Comparison of ENCODE assay signal across 1 cellular context in the genomic region with DNA sequence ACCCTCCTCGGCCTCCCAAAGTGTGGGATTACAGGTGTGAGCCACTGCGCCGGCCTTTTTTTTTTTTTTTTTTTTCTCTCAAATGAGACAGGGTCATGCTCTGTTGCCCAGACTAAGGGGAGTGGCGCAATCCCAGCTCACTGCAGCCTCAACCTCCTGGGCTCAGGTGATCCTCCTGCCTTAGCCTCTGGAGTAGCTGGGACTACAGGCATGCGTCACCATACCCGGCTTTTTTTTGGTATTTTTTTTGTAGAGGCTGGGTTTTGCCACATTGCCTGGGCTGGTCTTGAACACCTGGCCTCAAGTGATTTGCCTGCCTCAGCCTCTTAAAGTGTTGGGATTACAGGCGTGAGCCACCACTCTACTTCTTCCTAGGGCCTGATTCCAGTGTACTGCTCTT.
TF ChIP-seq lines count a peak whose summit lies in the region.

No MANE protein-coding gene starts in this region.

TF ChIP-seq in HepG2, 621 proteins besides CTCF, POLR2A, EP300 and RAD21 (continued from another document):
- TF ChIP-seq, protein P1, sequence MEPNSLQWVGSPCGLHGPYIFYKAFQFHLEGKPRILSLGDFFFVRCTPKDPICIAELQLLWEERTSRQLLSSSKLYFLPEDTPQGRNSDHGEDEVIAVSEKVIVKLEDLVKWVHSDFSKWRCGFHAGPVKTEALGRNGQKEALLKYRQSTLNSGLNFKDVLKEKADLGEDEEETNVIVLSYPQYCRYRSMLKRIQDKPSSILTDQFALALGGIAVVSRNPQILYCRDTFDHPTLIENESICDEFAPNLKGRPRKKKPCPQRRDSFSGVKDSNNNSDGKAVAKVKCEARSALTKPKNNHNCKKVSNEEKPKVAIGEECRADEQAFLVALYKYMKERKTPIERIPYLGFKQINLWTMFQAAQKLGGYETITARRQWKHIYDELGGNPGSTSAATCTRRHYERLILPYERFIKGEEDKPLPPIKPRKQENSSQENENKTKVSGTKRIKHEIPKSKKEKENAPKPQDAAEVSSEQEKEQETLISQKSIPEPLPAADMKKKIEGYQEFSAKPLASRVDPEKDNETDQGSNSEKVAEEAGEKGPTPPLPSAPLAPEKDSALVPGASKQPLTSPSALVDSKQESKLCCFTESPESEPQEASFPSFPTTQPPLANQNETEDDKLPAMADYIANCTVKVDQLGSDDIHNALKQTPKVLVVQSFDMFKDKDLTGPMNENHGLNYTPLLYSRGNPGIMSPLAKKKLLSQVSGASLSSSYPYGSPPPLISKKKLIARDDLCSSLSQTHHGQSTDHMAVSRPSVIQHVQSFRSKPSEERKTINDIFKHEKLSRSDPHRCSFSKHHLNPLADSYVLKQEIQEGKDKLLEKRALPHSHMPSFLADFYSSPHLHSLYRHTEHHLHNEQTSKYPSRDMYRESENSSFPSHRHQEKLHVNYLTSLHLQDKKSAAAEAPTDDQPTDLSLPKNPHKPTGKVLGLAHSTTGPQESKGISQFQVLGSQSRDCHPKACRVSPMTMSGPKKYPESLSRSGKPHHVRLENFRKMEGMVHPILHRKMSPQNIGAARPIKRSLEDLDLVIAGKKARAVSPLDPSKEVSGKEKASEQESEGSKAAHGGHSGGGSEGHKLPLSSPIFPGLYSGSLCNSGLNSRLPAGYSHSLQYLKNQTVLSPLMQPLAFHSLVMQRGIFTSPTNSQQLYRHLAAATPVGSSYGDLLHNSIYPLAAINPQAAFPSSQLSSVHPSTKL (CRISPR knock-in tag; IDR thresholded peaks at IDR 0.05) = no peak
